ENCODE assay signal across 8 cellular contexts in genomic region chr11:116787436-116787785, GRCh38. TPM values are rescaled to one million over a fixed set of nuclear protein-coding genes. Genes with fewer than 3 reads are reported as not detected.
DNase-seq lines count a peak whose midpoint lies in the region; ATAC-seq and TF ChIP-seq lines count a peak whose summit lies in the region.

No MANE protein-coding gene starts in this region.

- H3K27me3 Mint-ChIP-seq in effector memory CD8-positive, alpha-beta T cell, result peaks cover 0 to 6% of the 10 kb centered on the region in 2 donors
- peaks cover 4% of the 10 kb centered on the region for H3K27me3 Mint-ChIP-seq in neural progenitor cell (ENCODE audit: insufficient read depth, low read depth)

- peak overlapping the region; percentile 83 for H3K9ac ChIP-seq in Karpas-422 (ENCODE audit: low read length)
- H3K9ac ChIP-seq in neural progenitor cell, result peak overlapping the region; percentile 61

- peak; percentile 29 for ATAC-seq in GM18502 (IDR thresholded peaks at IDR 0.05; ENCODE audit: poor library complexity, unreplicated experiment)
- no peak for ATAC-seq in effector memory CD8-positive, alpha-beta T cell (replicated peaks)
- ATAC-seq in GM19328 (IDR thresholded peaks at IDR 0.05; ENCODE audit: unreplicated experiment), result no peak

- H3K27ac Mint-ChIP-seq in effector memory CD8-positive, alpha-beta T cell, result peak overlapping the region; percentile 99
- H3K27ac Mint-ChIP-seq in neural progenitor cell, result no peak overlapping the region

- H3K9me3 Mint-ChIP-seq in effector memory CD8-positive, alpha-beta T cell, result no peaks in the 10 kb centered on the region
- H3K9me3 Mint-ChIP-seq in neural progenitor cell, result no peaks in the 10 kb centered on the region

- peaks cover 24% of the 10 kb centered on the region for H3K79me2 ChIP-seq in Karpas-422 (ENCODE audit: low read length)
- H3K79me2 ChIP-seq in neural progenitor cell (ENCODE audit: low read depth), result peaks cover 16% of the 10 kb centered on the region

- H3K36me3 Mint-ChIP-seq in effector memory CD8-positive, alpha-beta T cell (ENCODE audit: insufficient read depth), result peaks cover 60% of the 10 kb centered on the region
- H3K36me3 Mint-ChIP-seq in neural progenitor cell, result peaks cover 14% of the 10 kb centered on the region

- H3K27ac ChIP-seq in Karpas-422 (ENCODE audit: low read length) (no peak overlapping the region), neural progenitor cell (no peak overlapping the region)

- peaks cover 15% of the 10 kb centered on the region for H3K4me1 ChIP-seq in Karpas-422 (ENCODE audit: low read length)
- no peaks in the 10 kb centered on the region for H3K4me1 ChIP-seq in neural progenitor cell

- H3K4me2 ChIP-seq in Karpas-422 (ENCODE audit: low read depth, low read length, poor library complexity, severe bottlenecking), result peak overlapping the region; percentile 82
- peak overlapping the region; percentile 85 for H3K4me2 ChIP-seq in neural progenitor cell

- peak overlapping the region; percentile 87 for H3K4me3 ChIP-seq in Karpas-422 (ENCODE audit: low read length)
- H3K4me3 ChIP-seq in neural progenitor cell, result peak overlapping the region; percentile 87

- H3K27me3 ChIP-seq in Karpas-422 (ENCODE audit: low read length) (no peaks in the 10 kb centered on the region), neural progenitor cell (peaks cover 11% of the 10 kb centered on the region)

- DNase-seq in Karpas-422, result peak; percentile 35
- no peak for DNase-seq in effector memory CD8-positive, alpha-beta T cell
- no peak for DNase-seq in neural progenitor cell (ENCODE audit: low spot score)
- DNase-seq in NCI-H2029 treated with DMSO at 0.1 percent for 48 hours (lab: John Stamatoyannopoulos, UW), result no peak
- no peak for DNase-seq in NCI-H526 (lab: John Stamatoyannopoulos, UW)
- no peak for DNase-seq in NCI-H510A (lab: John Stamatoyannopoulos, UW)

- peaks cover 9% of the 10 kb centered on the region for H3K36me3 ChIP-seq in Karpas-422 (ENCODE audit: insufficient read depth, low read length)
- H3K36me3 ChIP-seq in neural progenitor cell, result no peaks in the 10 kb centered on the region

- H2AFZ ChIP-seq in Karpas-422 (ENCODE audit: low read length), result no peak overlapping the region
- peak overlapping the region; percentile 90 for H2AFZ ChIP-seq in neural progenitor cell (replicated peaks)

- no peaks in the 10 kb centered on the region for H3K9me2 ChIP-seq in Karpas-422 (replicated peaks; ENCODE audit: insufficient read depth, low read length)

- peaks cover 41 to 44% of the 10 kb centered on the region in 2 donors for H3K4me1 Mint-ChIP-seq in effector memory CD8-positive, alpha-beta T cell (ENCODE audit: low read depth in 2 of 2)
- H3K4me1 Mint-ChIP-seq in neural progenitor cell, result peaks cover 14% of the 10 kb centered on the region

- no peaks in the 10 kb centered on the region for H3F3A ChIP-seq in neural progenitor cell (ENCODE audit: low read depth)

- H3K4me3 Mint-ChIP-seq in effector memory CD8-positive, alpha-beta T cell, result peak overlapping the region; percentile 95 to 97
- H3K4me3 Mint-ChIP-seq in neural progenitor cell, result peak overlapping the region; percentile 98

- H4K20me1 ChIP-seq in Karpas-422 (ENCODE audit: insufficient read depth, low read depth, low read length) (peaks cover 4% of the 10 kb centered on the region; the same call in 1 of the 2 replicates), neural progenitor cell (ENCODE audit: low read depth) (no peaks in the 10 kb centered on the region)

- H3K9me3 ChIP-seq in Karpas-422 (ENCODE audit: low read length) (no peaks in the 10 kb centered on the region), neural progenitor cell (ENCODE audit: low read depth) (no peaks in the 10 kb centered on the region)

- TF ChIP-seq CTCF in neural progenitor cell (IDR thresholded peaks at IDR 0.05), result no peak

RNA-seq across cellular contexts. Expression of gene ZPR1, which starts 0.4 kb away (rescaled TPM):
- total RNA-seq in Karpas-422 (2014; rRNA removed; shearing (Covaris generic); ENCODE audit: low replicate concordance), result 29.8 and 44.7 TPM in 2 replicates
- total RNA-seq in neural progenitor cell (ENCODE audit: low replicate concordance), result 38.5 and 48.2 TPM in 2 replicates

RNA-seq across cellular contexts. Expression of gene APOA5, which starts 4.3 kb away (rescaled TPM):
- not detected in 2 replicates for total RNA-seq in Karpas-422 (2014; rRNA removed; shearing (Covaris generic); ENCODE audit: low replicate concordance)
- total RNA-seq in neural progenitor cell (ENCODE audit: low replicate concordance), result 0.25 TPM in 1 of 2 replicates, not detected in the other

RNA-seq across cellular contexts. Expression of gene BUD13, which starts 14.6 kb away (rescaled TPM):
- 6.4 and 14.1 TPM in 2 replicates for total RNA-seq in Karpas-422 (2014; rRNA removed; shearing (Covaris generic); ENCODE audit: low replicate concordance)
- total RNA-seq in neural progenitor cell (ENCODE audit: low replicate concordance), result 31.5 and 33.8 TPM in 2 replicates

RNA-seq across cellular contexts. Expression of gene APOA4, which starts 35.7 kb away (rescaled TPM):
- total RNA-seq in Karpas-422 (2014; rRNA removed; shearing (Covaris generic); ENCODE audit: low replicate concordance), result not detected in 2 replicates
- 0.12 and 0.56 TPM in 2 replicates for total RNA-seq in neural progenitor cell (ENCODE audit: low replicate concordance)

RNA-seq across cellular contexts. Expression of gene APOC3, which starts 42.3 kb away (rescaled TPM):
- not detected in 2 replicates for total RNA-seq in Karpas-422 (2014; rRNA removed; shearing (Covaris generic); ENCODE audit: low replicate concordance)
- not detected in 2 replicates for total RNA-seq in neural progenitor cell (ENCODE audit: low replicate concordance)
